In the genomic region with DNA sequence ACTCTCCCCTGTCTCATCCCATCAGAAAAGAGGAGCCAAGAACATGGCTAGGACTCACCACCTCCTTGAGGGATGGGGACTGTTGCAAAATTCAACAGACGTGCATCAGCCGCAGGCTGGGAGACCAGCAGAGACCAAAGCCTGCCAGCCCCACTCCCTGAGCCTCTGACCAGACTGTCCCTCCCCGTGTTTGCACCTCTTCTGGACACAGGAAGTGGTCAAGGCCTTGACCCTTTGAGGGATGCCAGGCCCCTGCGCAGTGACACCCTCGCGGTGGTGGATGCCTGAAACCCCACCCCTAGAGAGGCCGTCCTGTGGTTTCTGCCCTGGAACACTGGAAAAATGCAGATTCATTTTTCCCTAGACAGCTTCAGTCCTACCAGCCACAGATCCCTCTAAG, we compare ENCODE assay signal across 25 cellular contexts.
"Had no signal": no experiment of that assay in that cellular context is flagged by ENCODE, and none has a peak within 500 bp of the region (broad histone marks: within the 10 kb centered on the region; RNA-seq: fewer than 3 reads in every experiment).

No MANE protein-coding gene starts in this region.

- ATAC-seq: activated CD8-positive, alpha-beta T cell treated with anti-CD3 and anti-CD28 coated beads for 36 hours; activated T-helper 17 cell treated with anti-CD3 and anti-CD28 coated beads, Interleukin-2, amount 50 U/mL, for 72 hours; gastroesophageal sphincter; heart left ventricle; left cardiac atrium; psoas muscle; right cardiac atrium; stimulated activated memory B cell treated with anti-CD40 and anti-IgM and Interleukin-4, amounts not matched to agents 10 μg/mL and 1 μg/mL and 100 μg/mL, for 72 hours; T-cell had no signal

- H3K9me3 ChIP-seq: gastroesophageal sphincter, heart left ventricle, psoas muscle, testis had no signal

- H3K27ac Mint-ChIP-seq: activated B cell treated with CpG ODN at 0.5 μM for 24 hours; activated CD8-positive, alpha-beta T cell treated with anti-CD3 and anti-CD28 coated beads for 36 hours; activated naive CD8-positive, alpha-beta T cell treated with anti-CD3 and anti-CD28 coated beads, Interleukin-2, amount 10 ng/mL, durations not matched to agents 7 days and 5 days; activated T-helper 17 cell treated with anti-CD3 and anti-CD28 coated beads, Interleukin-2, amount 50 U/mL, for 72 hours; nephron; stimulated activated memory B cell treated with anti-CD40 and anti-IgM and Interleukin-4, amounts not matched to agents 10 μg/mL and 1 μg/mL and 100 μg/mL, for 72 hours; T-cell; type B pancreatic cell had no signal

- DNase-seq: activated B cell treated with CpG ODN at 0.5 μM for 24 hours; activated CD4-positive, alpha-beta T cell treated with anti-CD3 and anti-CD28 coated beads for 48 hours; activated CD8-positive, alpha-beta T cell treated with anti-CD3 and anti-CD28 coated beads for 36 hours; activated naive CD4-positive, alpha-beta T cell treated with Interleukin-2 at 50 U/mL for 16 hours; activated naive CD8-positive, alpha-beta T cell treated with anti-CD3 and anti-CD28 coated beads, Interleukin-2, amount 10 ng/mL, durations not matched to agents 7 days and 5 days; activated T-cell treated with anti-CD3 and anti-CD28 coated beads, Interleukin-2, amount 50 U/mL, for 1 hour; brain microvascular endothelial cell; cortex of kidney; effector CD4-positive, alpha-beta T cell; heart left ventricle; left cardiac atrium; midbrain; psoas muscle; right cardiac atrium; small intestine; stimulated activated CD4-positive, alpha-beta T cell treated with anti-CD3 and anti-CD28 coated beads, Interleukin-15, amount 100 ng/mL, for 24 hours; stimulated activated CD4-positive, alpha-beta T cell treated with anti-CD3 and anti-CD28 coated beads, Interleukin-4, amount 100 ng/mL, for 1 hour; T-cell; testis had no signal

- H3K36me3 ChIP-seq: brain microvascular endothelial cell, gastroesophageal sphincter had no signal

- H3K27me3 Mint-ChIP-seq: activated B cell treated with CpG ODN at 0.5 μM for 24 hours; activated CD8-positive, alpha-beta T cell treated with anti-CD3 and anti-CD28 coated beads for 36 hours; activated naive CD8-positive, alpha-beta T cell treated with anti-CD3 and anti-CD28 coated beads, Interleukin-2, amount 10 ng/mL, durations not matched to agents 7 days and 5 days; activated T-helper 17 cell treated with anti-CD3 and anti-CD28 coated beads, Interleukin-2, amount 50 U/mL, for 72 hours; stimulated activated memory B cell treated with anti-CD40 and anti-IgM and Interleukin-4, amounts not matched to agents 10 μg/mL and 1 μg/mL and 100 μg/mL, for 72 hours; T-cell had no signal

- H3K4me3 ChIP-seq: gastroesophageal sphincter, heart left ventricle, lung, psoas muscle, testis had no signal

- H3K4me1 Mint-ChIP-seq: activated B cell treated with CpG ODN at 0.5 μM for 24 hours; activated naive CD8-positive, alpha-beta T cell treated with anti-CD3 and anti-CD28 coated beads, Interleukin-2, amount 10 ng/mL, durations not matched to agents 7 days and 5 days; activated T-helper 17 cell treated with anti-CD3 and anti-CD28 coated beads, Interleukin-2, amount 50 U/mL, for 72 hours; stimulated activated memory B cell treated with anti-CD40 and anti-IgM and Interleukin-4, amounts not matched to agents 10 μg/mL and 1 μg/mL and 100 μg/mL, for 72 hours; T-cell had no signal

- H3K9me3 Mint-ChIP-seq: activated B cell treated with CpG ODN at 0.5 μM for 24 hours; activated CD8-positive, alpha-beta T cell treated with anti-CD3 and anti-CD28 coated beads for 36 hours; activated naive CD8-positive, alpha-beta T cell treated with anti-CD3 and anti-CD28 coated beads, Interleukin-2, amount 10 ng/mL, durations not matched to agents 7 days and 5 days; activated T-helper 17 cell treated with anti-CD3 and anti-CD28 coated beads, Interleukin-2, amount 50 U/mL, for 72 hours; nephron; stimulated activated memory B cell treated with anti-CD40 and anti-IgM and Interleukin-4, amounts not matched to agents 10 μg/mL and 1 μg/mL and 100 μg/mL, for 72 hours; T-cell; type B pancreatic cell had no signal

- H3K4me1 ChIP-seq: gastroesophageal sphincter, heart left ventricle, psoas muscle, testis had no signal

- H3K27me3 ChIP-seq: brain microvascular endothelial cell, gastroesophageal sphincter, heart left ventricle, testis had no signal

- H3K27ac ChIP-seq: brain microvascular endothelial cell, gastroesophageal sphincter, heart left ventricle, psoas muscle, testis had no signal

- H3K4me3 Mint-ChIP-seq: activated B cell treated with CpG ODN at 0.5 μM for 24 hours; activated CD8-positive, alpha-beta T cell treated with anti-CD3 and anti-CD28 coated beads for 36 hours; activated naive CD8-positive, alpha-beta T cell treated with anti-CD3 and anti-CD28 coated beads, Interleukin-2, amount 10 ng/mL, durations not matched to agents 7 days and 5 days; activated T-helper 17 cell treated with anti-CD3 and anti-CD28 coated beads, Interleukin-2, amount 50 U/mL, for 72 hours; nephron; stimulated activated memory B cell treated with anti-CD40 and anti-IgM and Interleukin-4, amounts not matched to agents 10 μg/mL and 1 μg/mL and 100 μg/mL, for 72 hours; T-cell; type B pancreatic cell had no signal
